In the genomic region with DNA sequence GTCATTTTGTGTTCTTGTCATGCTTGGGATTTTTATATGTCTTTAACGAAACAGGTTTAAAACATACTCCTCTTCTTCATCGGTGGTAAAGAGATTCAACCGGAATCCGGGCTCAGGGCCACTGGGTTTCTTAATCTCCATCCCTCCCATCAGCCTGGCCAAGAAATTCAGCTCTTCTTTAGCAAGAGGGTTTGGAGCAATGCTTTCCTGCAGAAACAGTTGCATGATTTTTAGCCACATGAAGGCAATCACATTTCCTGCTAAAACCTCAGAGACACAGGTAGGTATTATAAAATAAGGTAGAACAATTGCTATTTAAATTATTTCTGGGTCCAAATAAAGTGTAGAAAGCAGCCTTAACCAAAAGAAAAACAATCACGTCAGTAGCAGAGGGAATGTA, we compare ENCODE assay signal across 1 cellular context.
TF ChIP-seq lines count a peak whose summit lies in the region.

No MANE protein-coding gene starts in this region.

TF ChIP-seq in WTC11, 78 proteins besides CTCF, POLR2A, EP300 and RAD21 (continued from another document):
- TF ChIP-seq, protein P1, sequence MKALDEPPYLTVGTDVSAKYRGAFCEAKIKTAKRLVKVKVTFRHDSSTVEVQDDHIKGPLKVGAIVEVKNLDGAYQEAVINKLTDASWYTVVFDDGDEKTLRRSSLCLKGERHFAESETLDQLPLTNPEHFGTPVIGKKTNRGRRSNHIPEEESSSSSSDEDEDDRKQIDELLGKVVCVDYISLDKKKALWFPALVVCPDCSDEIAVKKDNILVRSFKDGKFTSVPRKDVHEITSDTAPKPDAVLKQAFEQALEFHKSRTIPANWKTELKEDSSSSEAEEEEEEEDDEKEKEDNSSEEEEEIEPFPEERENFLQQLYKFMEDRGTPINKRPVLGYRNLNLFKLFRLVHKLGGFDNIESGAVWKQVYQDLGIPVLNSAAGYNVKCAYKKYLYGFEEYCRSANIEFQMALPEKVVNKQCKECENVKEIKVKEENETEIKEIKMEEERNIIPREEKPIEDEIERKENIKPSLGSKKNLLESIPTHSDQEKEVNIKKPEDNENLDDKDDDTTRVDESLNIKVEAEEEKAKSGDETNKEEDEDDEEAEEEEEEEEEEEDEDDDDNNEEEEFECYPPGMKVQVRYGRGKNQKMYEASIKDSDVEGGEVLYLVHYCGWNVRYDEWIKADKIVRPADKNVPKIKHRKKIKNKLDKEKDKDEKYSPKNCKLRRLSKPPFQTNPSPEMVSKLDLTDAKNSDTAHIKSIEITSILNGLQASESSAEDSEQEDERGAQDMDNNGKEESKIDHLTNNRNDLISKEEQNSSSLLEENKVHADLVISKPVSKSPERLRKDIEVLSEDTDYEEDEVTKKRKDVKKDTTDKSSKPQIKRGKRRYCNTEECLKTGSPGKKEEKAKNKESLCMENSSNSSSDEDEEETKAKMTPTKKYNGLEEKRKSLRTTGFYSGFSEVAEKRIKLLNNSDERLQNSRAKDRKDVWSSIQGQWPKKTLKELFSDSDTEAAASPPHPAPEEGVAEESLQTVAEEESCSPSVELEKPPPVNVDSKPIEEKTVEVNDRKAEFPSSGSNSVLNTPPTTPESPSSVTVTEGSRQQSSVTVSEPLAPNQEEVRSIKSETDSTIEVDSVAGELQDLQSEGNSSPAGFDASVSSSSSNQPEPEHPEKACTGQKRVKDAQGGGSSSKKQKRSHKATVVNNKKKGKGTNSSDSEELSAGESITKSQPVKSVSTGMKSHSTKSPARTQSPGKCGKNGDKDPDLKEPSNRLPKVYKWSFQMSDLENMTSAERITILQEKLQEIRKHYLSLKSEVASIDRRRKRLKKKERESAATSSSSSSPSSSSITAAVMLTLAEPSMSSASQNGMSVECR (CRISPR knock-in tag; IDR thresholded peaks at IDR 0.05; ENCODE audit: borderline replicate concordance): no peak
- TF ChIP-seq ATF2 (CRISPR knock-in tag; IDR thresholded peaks at IDR 0.05; ENCODE audit: borderline replicate concordance, low read depth): no peak
- TF ChIP-seq OVOL2 (CRISPR knock-in tag; IDR thresholded peaks at IDR 0.05; ENCODE audit: borderline replicate concordance): no peak
- TF ChIP-seq, protein P2, sequence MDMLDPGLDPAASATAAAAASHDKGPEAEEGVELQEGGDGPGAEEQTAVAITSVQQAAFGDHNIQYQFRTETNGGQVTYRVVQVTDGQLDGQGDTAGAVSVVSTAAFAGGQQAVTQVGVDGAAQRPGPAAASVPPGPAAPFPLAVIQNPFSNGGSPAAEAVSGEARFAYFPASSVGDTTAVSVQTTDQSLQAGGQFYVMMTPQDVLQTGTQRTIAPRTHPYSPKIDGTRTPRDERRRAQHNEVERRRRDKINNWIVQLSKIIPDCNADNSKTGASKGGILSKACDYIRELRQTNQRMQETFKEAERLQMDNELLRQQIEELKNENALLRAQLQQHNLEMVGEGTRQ (CRISPR knock-in tag; IDR thresholded peaks at IDR 0.05): no peak
- TF ChIP-seq EMX1 (CRISPR knock-in tag; IDR thresholded peaks at IDR 0.05): no peak
- no peak for TF ChIP-seq TEAD1 (CRISPR knock-in tag; IDR thresholded peaks at IDR 0.05)
